Comparison of ENCODE assay signal across 36 cellular contexts in the genomic region with DNA sequence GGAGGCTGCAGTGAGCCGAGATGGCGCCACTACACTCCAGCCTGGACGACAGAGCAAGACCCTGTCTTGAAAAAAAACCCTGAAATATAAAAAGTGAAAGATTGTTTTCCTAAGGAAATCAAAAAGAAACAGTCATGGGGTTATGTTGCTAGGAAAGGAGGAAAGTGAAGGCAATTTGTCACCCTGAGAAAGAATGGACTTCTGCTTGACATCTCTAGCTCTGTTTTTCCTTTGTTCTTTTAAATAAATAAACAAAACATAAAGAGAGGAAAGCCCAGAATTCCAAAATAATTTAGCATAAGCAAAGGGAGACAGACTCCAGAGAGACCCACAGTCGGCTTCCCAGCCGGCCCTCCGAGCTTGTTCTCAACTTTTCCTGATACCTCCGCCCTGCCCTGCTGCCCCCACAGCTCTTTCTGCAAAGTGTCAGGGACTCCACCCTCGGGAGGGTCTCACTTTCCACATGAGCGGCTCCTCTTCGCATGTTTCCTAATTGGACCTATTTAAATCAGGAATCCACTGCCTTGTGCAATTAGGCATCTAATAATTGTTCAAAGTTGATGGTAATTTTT.
"Had no signal": no experiment of that assay in that cellular context is flagged by ENCODE, and none has a peak within 500 bp of the region (broad histone marks: within the 10 kb centered on the region; RNA-seq: fewer than 3 reads in every experiment).

No MANE protein-coding gene starts in this region.

- H3K4me1 ChIP-seq: ascending aorta had no signal

- DNase-seq: activated B cell treated with CpG ODN at 0.5 μM for 24 hours; activated CD4-positive, alpha-beta memory T cell treated with anti-CD3 and anti-CD28 coated beads for 36 hours; activated CD4-positive, alpha-beta T cell treated with anti-CD3 and anti-CD28 coated beads for 4 hours; activated CD4-positive, alpha-beta T cell treated with anti-CD3 and anti-CD28 coated beads, Interleukin-2, amount 10 ng/mL, durations not matched to agents 24 days and 14 days; activated CD4-positive, alpha-beta T cell treated with anti-CD3 and anti-CD28 coated beads, Interleukin-2, amount 50 U/mL, for 1 hour; activated CD4-positive, alpha-beta T cell treated with anti-CD3 and anti-CD28 coated beads, Interleukin-2, amount 50 U/mL, for 4 hours; activated CD4-positive, CD25-positive, alpha-beta regulatory T cell treated with anti-CD3 and anti-CD28 coated beads, Interleukin-2, amount 50 U/mL, for 72 hours; activated CD8-positive, alpha-beta memory T cell treated with anti-CD3 and anti-CD28 coated beads for 24 hours; activated CD8-positive, alpha-beta memory T cell treated with anti-CD3 and anti-CD28 coated beads, Interleukin-2, amount 10 ng/mL, durations not matched to agents 7 days and 5 days; activated CD8-positive, alpha-beta memory T cell treated with anti-CD3 and anti-CD28 coated beads, Interleukin-2, amount 50 U/mL, for 48 hours; activated CD8-positive, alpha-beta T cell treated with anti-CD3 and anti-CD28 coated beads for 36 hours; activated effector memory CD4-positive, alpha-beta T cell treated with Interleukin-2 at 50 U/mL for 16 hours; activated gamma-delta T cell; activated naive CD4-positive, alpha-beta T cell treated with anti-CD3 and anti-CD28 coated beads, Interleukin-2, amount 10 ng/mL, durations not matched to agents 7 days and 5 days; activated naive CD4-positive, alpha-beta T cell treated with Interleukin-2 at 50 U/mL for 16 hours; activated naive CD8-positive, alpha-beta T cell treated with anti-CD3 and anti-CD28 coated beads, Interleukin-2, amount 10 ng/mL, durations not matched to agents 7 days and 5 days; activated naive CD8-positive, alpha-beta T cell treated with anti-CD3 and anti-CD28 coated beads, Interleukin-2, amount 50 U/mL, for 24 hours; activated T-cell treated with anti-CD3 and anti-CD28 coated beads, Interleukin-2, amount 50 U/mL, for 24 hours; activated T-cell treated with anti-CD3 and anti-CD28 coated beads, Interleukin-2, amount 50 U/mL, for 48 hours; amygdala; anterior cingulate cortex; caudate nucleus; cerebellar nuclear complex; T-helper 1 cell; T-helper 2 cell; T-helper 9 cell had no signal

- H3K9me3 Mint-ChIP-seq: activated B cell treated with CpG ODN at 0.5 μM for 24 hours; activated CD4-positive, alpha-beta memory T cell treated with anti-CD3 and anti-CD28 coated beads for 36 hours; activated CD4-positive, alpha-beta T cell treated with anti-CD3 and anti-CD28 coated beads, Interleukin-2, amount 10 ng/mL, durations not matched to agents 24 days and 14 days; activated CD8-positive, alpha-beta T cell treated with anti-CD3 and anti-CD28 coated beads for 36 hours; activated naive CD4-positive, alpha-beta T cell treated with anti-CD3 and anti-CD28 coated beads, Interleukin-2, amount 10 ng/mL, durations not matched to agents 7 days and 5 days; activated naive CD4-positive, alpha-beta T cell treated with anti-CD3 and anti-CD28 coated beads, Interleukin-2, amount 50 U/mL, for 24 hours; activated naive CD8-positive, alpha-beta T cell treated with anti-CD3 and anti-CD28 coated beads, Interleukin-2, amount 10 ng/mL, durations not matched to agents 7 days and 5 days; activated naive CD8-positive, alpha-beta T cell treated with anti-CD3 and anti-CD28 coated beads, Interleukin-2, amount 50 U/mL, for 24 hours; activated T-cell treated with anti-CD3 and anti-CD28 coated beads, Interleukin-2, amount 50 U/mL, for 24 hours; activated T-helper 2 cell treated with anti-CD3 and anti-CD28 coated beads, Interferon-gamma antibody, Interleukin-2, Interleukin-4, amounts not matched to agents 10 μg/mL and 5 μg/mL and 100 μg/mL, durations not matched to agents 14 hours and 24 hours and 36 hours; central memory CD8-positive, alpha-beta T cell; T-helper 1 cell treated with Interleukin-12 subunit alpha and Interleukin-12 subunit beta and Interleukin-4 antibody, amounts not matched to agents 30 μg/mL and 1 μg/mL, for 36 hours; T-helper 2 cell treated with Interferon-gamma antibody and Interleukin-4, amounts not matched to agents 5 μg/mL and 100 μg/mL, for 36 hours had no signal

- ATAC-seq: activated CD8-positive, alpha-beta memory T cell treated with anti-CD3 and anti-CD28 coated beads, Interleukin-2, amount 10 ng/mL, durations not matched to agents 7 days and 5 days; activated CD8-positive, alpha-beta T cell treated with anti-CD3 and anti-CD28 coated beads for 36 hours; activated naive CD8-positive, alpha-beta T cell treated with anti-CD3 and anti-CD28 coated beads, Interleukin-2, amount 50 U/mL, for 24 hours had no signal

- H3K4me3 ChIP-seq: ascending aorta, cardiac muscle cell had no signal

- H3K27ac Mint-ChIP-seq: activated B cell treated with CpG ODN at 0.5 μM for 24 hours; activated CD4-positive, alpha-beta memory T cell treated with anti-CD3 and anti-CD28 coated beads for 36 hours; activated CD4-positive, alpha-beta T cell treated with anti-CD3 and anti-CD28 coated beads, Interleukin-2, amount 10 ng/mL, durations not matched to agents 24 days and 14 days; activated CD8-positive, alpha-beta memory T cell treated with anti-CD3 and anti-CD28 coated beads, Interleukin-2, amount 10 ng/mL, durations not matched to agents 7 days and 5 days; activated CD8-positive, alpha-beta T cell treated with anti-CD3 and anti-CD28 coated beads for 36 hours; activated naive CD4-positive, alpha-beta T cell treated with anti-CD3 and anti-CD28 coated beads, Interleukin-2, amount 10 ng/mL, durations not matched to agents 7 days and 5 days; activated naive CD4-positive, alpha-beta T cell treated with anti-CD3 and anti-CD28 coated beads, Interleukin-2, amount 50 U/mL, for 24 hours; activated naive CD8-positive, alpha-beta T cell; activated naive CD8-positive, alpha-beta T cell treated with anti-CD3 and anti-CD28 coated beads, Interleukin-2, amount 10 ng/mL, durations not matched to agents 7 days and 5 days; activated naive CD8-positive, alpha-beta T cell treated with anti-CD3 and anti-CD28 coated beads, Interleukin-2, amount 50 U/mL, for 24 hours; activated T-cell treated with anti-CD3 and anti-CD28 coated beads, Interleukin-2, amount 50 U/mL, for 24 hours; activated T-helper 2 cell treated with anti-CD3 and anti-CD28 coated beads, Interferon-gamma antibody, Interleukin-2, Interleukin-4, amounts not matched to agents 10 μg/mL and 5 μg/mL and 100 μg/mL, durations not matched to agents 14 hours and 24 hours and 36 hours; T-helper 1 cell treated with Interleukin-12 subunit alpha and Interleukin-12 subunit beta and Interleukin-4 antibody, amounts not matched to agents 30 μg/mL and 1 μg/mL, for 36 hours; T-helper 2 cell treated with Interferon-gamma antibody and Interleukin-4, amounts not matched to agents 5 μg/mL and 100 μg/mL, for 36 hours had no signal

- H3K4me3 Mint-ChIP-seq: activated B cell treated with CpG ODN at 0.5 μM for 24 hours; activated CD4-positive, alpha-beta memory T cell treated with anti-CD3 and anti-CD28 coated beads for 36 hours; activated CD4-positive, alpha-beta T cell treated with anti-CD3 and anti-CD28 coated beads, Interleukin-2, amount 10 ng/mL, durations not matched to agents 24 days and 14 days; activated CD8-positive, alpha-beta memory T cell treated with anti-CD3 and anti-CD28 coated beads, Interleukin-2, amount 10 ng/mL, durations not matched to agents 7 days and 5 days; activated CD8-positive, alpha-beta T cell treated with anti-CD3 and anti-CD28 coated beads for 36 hours; activated naive CD4-positive, alpha-beta T cell treated with anti-CD3 and anti-CD28 coated beads, Interleukin-2, amount 10 ng/mL, durations not matched to agents 7 days and 5 days; activated naive CD4-positive, alpha-beta T cell treated with anti-CD3 and anti-CD28 coated beads, Interleukin-2, amount 50 U/mL, for 24 hours; activated naive CD8-positive, alpha-beta T cell; activated naive CD8-positive, alpha-beta T cell treated with anti-CD3 and anti-CD28 coated beads, Interleukin-2, amount 10 ng/mL, durations not matched to agents 7 days and 5 days; activated naive CD8-positive, alpha-beta T cell treated with anti-CD3 and anti-CD28 coated beads, Interleukin-2, amount 50 U/mL, for 24 hours; activated T-cell treated with anti-CD3 and anti-CD28 coated beads, Interleukin-2, amount 50 U/mL, for 24 hours; brain; central memory CD8-positive, alpha-beta T cell; T-helper 1 cell treated with Interleukin-12 subunit alpha and Interleukin-12 subunit beta and Interleukin-4 antibody, amounts not matched to agents 30 μg/mL and 1 μg/mL, for 36 hours; T-helper 2 cell treated with Interferon-gamma antibody and Interleukin-4, amounts not matched to agents 5 μg/mL and 100 μg/mL, for 36 hours had no signal

- H3K27ac ChIP-seq: ascending aorta, cardiac muscle cell, VCaP had no signal

- H3K27me3 Mint-ChIP-seq: activated CD4-positive, alpha-beta T cell treated with anti-CD3 and anti-CD28 coated beads, Interleukin-2, amount 10 ng/mL, durations not matched to agents 24 days and 14 days; activated CD8-positive, alpha-beta T cell treated with anti-CD3 and anti-CD28 coated beads for 36 hours; activated naive CD4-positive, alpha-beta T cell treated with anti-CD3 and anti-CD28 coated beads, Interleukin-2, amount 10 ng/mL, durations not matched to agents 7 days and 5 days; activated naive CD8-positive, alpha-beta T cell; activated naive CD8-positive, alpha-beta T cell treated with anti-CD3 and anti-CD28 coated beads, Interleukin-2, amount 50 U/mL, for 24 hours; activated T-cell treated with anti-CD3 and anti-CD28 coated beads, Interleukin-2, amount 50 U/mL, for 24 hours had no signal

- H3K36me3 ChIP-seq: ascending aorta, cardiac muscle cell had no signal

- H3K4me1 Mint-ChIP-seq: activated B cell treated with CpG ODN at 0.5 μM for 24 hours; activated CD4-positive, alpha-beta T cell treated with anti-CD3 and anti-CD28 coated beads, Interleukin-2, amount 10 ng/mL, durations not matched to agents 24 days and 14 days; activated CD8-positive, alpha-beta memory T cell treated with anti-CD3 and anti-CD28 coated beads, Interleukin-2, amount 10 ng/mL, durations not matched to agents 7 days and 5 days; activated naive CD4-positive, alpha-beta T cell treated with anti-CD3 and anti-CD28 coated beads, Interleukin-2, amount 10 ng/mL, durations not matched to agents 7 days and 5 days; activated naive CD4-positive, alpha-beta T cell treated with anti-CD3 and anti-CD28 coated beads, Interleukin-2, amount 50 U/mL, for 24 hours; activated naive CD8-positive, alpha-beta T cell treated with anti-CD3 and anti-CD28 coated beads, Interleukin-2, amount 10 ng/mL, durations not matched to agents 7 days and 5 days; activated naive CD8-positive, alpha-beta T cell treated with anti-CD3 and anti-CD28 coated beads, Interleukin-2, amount 50 U/mL, for 24 hours; central memory CD8-positive, alpha-beta T cell had no signal

- H3K9me3 ChIP-seq: ascending aorta had no signal

- H3K36me3 Mint-ChIP-seq: activated CD4-positive, alpha-beta memory T cell treated with anti-CD3 and anti-CD28 coated beads for 36 hours; activated CD8-positive, alpha-beta memory T cell treated with anti-CD3 and anti-CD28 coated beads, Interleukin-2, amount 10 ng/mL, durations not matched to agents 7 days and 5 days; activated naive CD4-positive, alpha-beta T cell treated with anti-CD3 and anti-CD28 coated beads, Interleukin-2, amount 10 ng/mL, durations not matched to agents 7 days and 5 days; activated naive CD4-positive, alpha-beta T cell treated with anti-CD3 and anti-CD28 coated beads, Interleukin-2, amount 50 U/mL, for 24 hours; activated naive CD8-positive, alpha-beta T cell; activated naive CD8-positive, alpha-beta T cell treated with anti-CD3 and anti-CD28 coated beads, Interleukin-2, amount 10 ng/mL, durations not matched to agents 7 days and 5 days; brain had no signal

- H3K27me3 ChIP-seq: ascending aorta, cardiac muscle cell had no signal
